In genomic region chr17:63406689-63407330, GRCh38 we compare ENCODE assay signal across 8 cellular contexts. TPM values are rescaled to one million over a fixed set of nuclear protein-coding genes. Genes with fewer than 3 reads are reported as not detected.
DNase-seq lines count a peak whose midpoint lies in the region; ATAC-seq, FAIRE-seq and TF ChIP-seq lines count a peak whose summit lies in the region.

No MANE protein-coding gene starts in this region.

- peaks cover 31% of the 10 kb centered on the region for H3K36me3 ChIP-seq in WERI-Rb-1
- H3K36me3 ChIP-seq in left lung, result peaks cover 0 to 45% of the 10 kb centered on the region in 2 donors

- peaks cover 0 to 9% of the 10 kb centered on the region in 2 donors for H3K4me1 ChIP-seq in left lung

- ATAC-seq in HG03139 (IDR thresholded peaks at IDR 0.05; ENCODE audit: unreplicated experiment) (peak; percentile 76), left lung (peak; percentile 93)

- in situ Hi-C loops in GM13977 (cut with MboI; ENCODE audit: low pct_unique_long_range_greater_than_20kb, low sequenced_read_pairs, unreplicated experiment), result loop anchor here (25.0 kb wide), 1 partner anchor 695 kb away; no protein-coding TSS in a partner anchor

- peak; percentile 51 for FAIRE-seq in A204.1 (lab: Jason Lieb, UNC)

- no peaks in the 10 kb centered on the region for H3K9me3 ChIP-seq in WERI-Rb-1 (ENCODE audit: severe bottlenecking)
- no peaks in the 10 kb centered on the region for H3K9me3 ChIP-seq in left lung

- TF ChIP-seq CTCF in GM13977 (IDR thresholded peaks at IDR 0.05; ENCODE audit: extremely low read depth, insufficient read depth, missing control alignments), result peak; percentile 84
- peak; percentile 93 for TF ChIP-seq CTCF in WERI-Rb-1 (IDR thresholded peaks at IDR 0.05; ENCODE audit: low read depth, low read length)
- peak; percentile 71 to 76 for TF ChIP-seq CTCF in left lung (IDR thresholded peaks at IDR 0.05)

- H3K27me3 ChIP-seq in WERI-Rb-1 (ENCODE audit: insufficient read depth, low read depth, severe bottlenecking), result no peaks in the 10 kb centered on the region
- no peaks in the 10 kb centered on the region for H3K27me3 ChIP-seq in left lung

- H3K27ac ChIP-seq in WERI-Rb-1 (no peak overlapping the region), left lung (no peak overlapping the region)

- intact Hi-C loops in left lung (cut with DNase I), result loop anchor here in 1 of 2 donors (10.0 kb wide), 1 partner anchor 712 kb away; no protein-coding TSS in a partner anchor

- DNase-seq in GM13977 (ENCODE audit: low spot score) (peak; percentile 75), NCI-H2196 treated with DMSO at 0.1 percent for 48 hours (lab: John Stamatoyannopoulos, UW; ENCODE audit: unreplicated experiment) (peak; percentile 81), WERI-Rb-1 (peak; percentile 88), cerebellum (ENCODE audit: low spot score) (peak; percentile 66), left lung (no peak)
- peak; percentile 48 to 69 (median 51) for DNase-seq in stimulated activated CD4-positive, alpha-beta T cell treated with anti-CD3 and anti-CD28 coated beads, TNF-alpha, amount 100 ng/mL, for 24 hours (ENCODE audit: low read depth in 3 of 3)

- H3K4me3 ChIP-seq in WERI-Rb-1 (ENCODE audit: low read depth, low read length) (no peak overlapping the region), left lung (no peak overlapping the region)

RNA-seq across cellular contexts. Expression of gene CYB561, which starts 39.3 kb away (rescaled TPM):
- total RNA-seq in cerebellum, result 19.0 TPM
- 10 to 100 TPM; 70.7 to 76.4 TPM for total RNA-seq in left lung

Comparison
In these comparisons a context has a peak if more than half of its experiments do, and no peak if none do; other contexts are left out.
1. DNase-seq: peak in GM13977 (single experiment), NCI-H2196 treated with DMSO at 0.1 percent for 48 hours (single experiment), WERI-Rb-1 (single experiment), cerebellum (single experiment) and stimulated activated CD4-positive, alpha-beta T cell treated with anti-CD3 and anti-CD28 coated beads, TNF-alpha, amount 100 ng/mL, for 24 hours (3 of 3); none in left lung (0 of 2).
2. Peak in every context shown above with its lines, with median percentiles within 50 percentile points of each other: CTCF ChIP-seq.